In the genomic region with DNA sequence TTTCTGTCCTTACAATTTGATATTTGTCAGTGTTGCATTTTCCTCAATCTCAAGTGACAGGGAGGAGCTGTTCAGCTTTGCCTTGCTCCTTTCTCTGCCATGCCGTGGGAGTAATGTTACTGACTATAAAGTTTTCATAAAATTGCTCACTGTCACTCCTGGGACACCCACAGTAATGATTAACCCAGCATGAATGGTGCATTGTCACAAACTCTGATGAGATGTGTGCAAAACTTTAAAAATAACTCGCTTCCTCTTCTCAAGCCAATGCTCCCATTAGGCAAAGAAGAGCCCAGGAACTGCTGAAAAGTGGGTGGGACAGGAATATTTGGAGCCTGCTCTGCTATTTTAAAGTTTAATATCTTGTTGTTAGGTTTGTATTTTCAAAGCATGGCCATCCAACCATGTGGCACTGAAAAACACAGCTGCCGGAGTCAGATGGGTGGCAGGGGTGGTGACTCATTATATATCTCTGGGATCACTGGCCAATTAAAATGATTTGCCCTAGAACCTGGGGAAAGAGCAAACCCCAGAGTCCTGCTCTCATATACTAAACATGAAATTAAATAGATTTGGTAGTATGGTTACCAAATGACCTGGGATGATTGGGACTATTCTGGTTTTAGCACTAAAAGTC, we compare ENCODE assay signal across 15 cellular contexts.
DNase-seq lines count a peak whose midpoint lies in the region; ATAC-seq and TF ChIP-seq lines count a peak whose summit lies in the region.
"Had no signal": no experiment of that assay in that cellular context is flagged by ENCODE, and none has a peak within 500 bp of the region (broad histone marks: within the 10 kb centered on the region; RNA-seq: fewer than 3 reads in every experiment).

No MANE protein-coding gene starts in this region.

- H3K4me1 Mint-ChIP-seq in MCF 10A (ENCODE audit: insufficient read depth, unreplicated experiment), result no peaks in the 10 kb centered on the region

- POLR2A ChIA-PET in MCF 10A (lab: Yijun Ruan, JAX), result interaction anchor here (0.6 kb wide), 1 partner anchor 108 kb away, joined by 3 read pairs; no protein-coding TSS in a partner anchor

- H3K27ac ChIP-seq in breast epithelium (no peak overlapping the region), hepatocyte (peak overlapping the region; percentile 35), testis (peak overlapping the region; percentile 37 to 58)
- H3K27ac ChIP-seq: A549, adrenal gland, parathyroid adenoma had no signal

- no TSS peak for BruUV-seq in MCF 10A (replicated peaks; lab: Mats Ljungman, UMichigan)

- no peaks in the 10 kb centered on the region for H3K36me3 Mint-ChIP-seq in MCF 10A (ENCODE audit: insufficient read depth, unreplicated experiment)

- no peak overlapping the region for H3K4me3 ChIP-seq in breast epithelium
- H3K4me3 ChIP-seq in hepatocyte, result no peak overlapping the region
- H3K4me3 ChIP-seq in testis, result no peak overlapping the region
- H3K4me3 ChIP-seq: A549, adrenal gland had no signal

- intact Hi-C loops in MCF 10A (cut with micrococcal nuclease), result no loop called here
- intact Hi-C loops in breast epithelium (cut with DNase I; ENCODE audit: low total_unique reads), result no loop called here
- intact Hi-C loops in testis (cut with DNase I; ENCODE audit: low total_unique reads), result no loop called here

- H3K4me1 ChIP-seq in breast epithelium, result peaks cover 0 to 10% of the 10 kb centered on the region in 2 donors
- peaks cover 5% of the 10 kb centered on the region for H3K4me1 ChIP-seq in hepatocyte (ENCODE audit: insufficient read depth)
- peaks cover 30% of the 10 kb centered on the region for H3K4me1 ChIP-seq in testis
- H3K4me1 ChIP-seq: A549, adrenal gland, parathyroid adenoma had no signal

- no peak overlapping the region for H3K4me3 Mint-ChIP-seq in MCF 10A (ENCODE audit: unreplicated experiment)

- TF ChIP-seq CTCF in MCF 10A (IDR thresholded peaks at IDR 0.05; ENCODE audit: unreplicated experiment) (no peak), breast epithelium (IDR thresholded peaks at IDR 0.05) (no peak), hepatocyte (IDR thresholded peaks at IDR 0.05; ENCODE audit: poor library complexity) (no peak), testis (IDR thresholded peaks at IDR 0.05) (no peak)

- H3K79me2 ChIP-seq in hepatocyte, result no peaks in the 10 kb centered on the region
- H3K79me2 ChIP-seq: parathyroid adenoma had no signal

- no peaks in the 10 kb centered on the region for H3K27me3 ChIP-seq in breast epithelium
- H3K27me3 ChIP-seq in hepatocyte, result no peaks in the 10 kb centered on the region
- no peaks in the 10 kb centered on the region for H3K27me3 ChIP-seq in testis
- H3K27me3 ChIP-seq: adrenal gland had no signal

- no peaks in the 10 kb centered on the region for H3K9me2 ChIP-seq in hepatocyte (replicated peaks; ENCODE audit: insufficient read depth)

- no peaks in the 10 kb centered on the region for H4K20me1 ChIP-seq in hepatocyte (ENCODE audit: insufficient read depth, poor library complexity, severe bottlenecking)

- WGBS in hepatocyte (ENCODE audit: low lambda C conversion rate, missing lambda C conversion rate), result 62% methylated on average over 3 of the region's 3 CpGs
- 60 to 70% methylated on average over 3 of the region's 3 CpGs for WGBS in testis, 2 donors

- no peaks in the 10 kb centered on the region for H3K9me3 ChIP-seq in breast epithelium
- no peaks in the 10 kb centered on the region for H3K9me3 ChIP-seq in hepatocyte (ENCODE audit: low read depth)
- no peaks in the 10 kb centered on the region for H3K9me3 ChIP-seq in testis
- H3K9me3 ChIP-seq: adrenal gland had no signal

- peaks cover 42% of the 10 kb centered on the region for H3K9me3 Mint-ChIP-seq in MCF 10A (ENCODE audit: unreplicated experiment)

- CTCF ChIA-PET in MCF 10A (lab: Yijun Ruan, JAX), result no interaction called here

- H2AFZ ChIP-seq in hepatocyte, result no peak overlapping the region
- H2AFZ ChIP-seq: parathyroid adenoma had no signal

- no peaks in the 10 kb centered on the region for H3K27me3 Mint-ChIP-seq in MCF 10A (ENCODE audit: insufficient read depth, unreplicated experiment)

- peak; percentile 24 for DNase-seq in MCF 10A (ENCODE audit: unreplicated experiment)
- DNase-seq in breast epithelium (ENCODE audit: low spot score in 2 of 2), result no peak
- DNase-seq in OCI-M1 (lab: John Stamatoyannopoulos, UW), result peak; percentile 13
- DNase-seq in hepatocyte (ENCODE audit: low spot score), result peak; percentile 34
- peak; percentile 59 for DNase-seq in testis
- DNase-seq in NCI-H1417 (lab: John Stamatoyannopoulos, UW), result no peak
- DNase-seq: adrenal gland; glutamatergic neuron; MM.1S; NCI-H82; stimulated activated CD4-positive, alpha-beta T cell treated with anti-CD3 and anti-CD28 coated beads, Interleukin-15, amount 100 ng/mL, for 24 hours had no signal

- no peak for TF ChIP-seq POLR2A in breast epithelium (IDR thresholded peaks at IDR 0.05)
- TF ChIP-seq POLR2A in testis (IDR thresholded peaks at IDR 0.05), result no peak

- ATAC-seq in GM18868 (IDR thresholded peaks at IDR 0.05; ENCODE audit: unreplicated experiment) (no peak), HG03460 (IDR thresholded peaks at IDR 0.05; ENCODE audit: unreplicated experiment) (no peak)
- ATAC-seq: A549 had no signal

- peak overlapping the region; percentile 21 for H3K4me2 ChIP-seq in hepatocyte
- H3K4me2 ChIP-seq: A549 had no signal

- no peak overlapping the region for H3K27ac Mint-ChIP-seq in MCF 10A (ENCODE audit: low read depth, unreplicated experiment)

- H3K36me3 ChIP-seq in breast epithelium (no peaks in the 10 kb centered on the region), hepatocyte (replicated peaks; ENCODE audit: insufficient read depth, low read depth) (no peaks in the 10 kb centered on the region), testis (ENCODE audit: low read depth, missing control alignments) (no peaks in the 10 kb centered on the region)
- H3K36me3 ChIP-seq: adrenal gland had no signal

Comparison
In these comparisons a context has a peak if more than half of its experiments do, and no peak if none do; other contexts are left out.
1. DNase-seq: peak in MCF 10A (single experiment), OCI-M1 (single experiment), hepatocyte (single experiment) and testis (single experiment); none in breast epithelium (0 of 2) and NCI-H1417 (0 of 3).
2. H3K27ac ChIP-seq: peak in hepatocyte (single experiment) and testis (2 of 2); none in breast epithelium (0 of 2).